Comparison of ENCODE assay signal across 24 cellular contexts in genomic region chr9:3922846-3923245, GRCh38.
DNase-seq lines count a peak whose midpoint lies in the region; ATAC-seq, FAIRE-seq and TF ChIP-seq lines count a peak whose summit lies in the region.
"Had no signal": no experiment of that assay in that cellular context is flagged by ENCODE, and none has a peak within 500 bp of the region (broad histone marks: within the 10 kb centered on the region; RNA-seq: fewer than 3 reads in every experiment).

No MANE protein-coding gene starts in this region.

- no peaks in the 10 kb centered on the region for H3K27me3 ChIP-seq in endothelial cell of umbilical vein (ENCODE audit: control insufficient read depth in 2 of 2, insufficient read depth in 2 of 2, low read length in 2 of 2)

- DNase-seq in NCI-H748 (lab: John Stamatoyannopoulos, UW; ENCODE audit: unreplicated experiment) (peak; percentile 49), NCI-H748 treated with DMSO at 0.1 percent for 48 hours (lab: John Stamatoyannopoulos, UW) (no peak), A172 (ENCODE audit: low spot score) (peak; percentile 79), NCI-H226 (peak; percentile 59), endothelial cell of umbilical vein (ENCODE audit: low read depth, low spot score) (no peak), NCI-H146 treated with DMSO at 0.1 percent for 48 hours (lab: John Stamatoyannopoulos, UW; ENCODE audit: unreplicated experiment) (no peak)
- DNase-seq: 8988T, DMS153, DND-41, H9, Karpas-422, NCI-H1105, NCI-H1694, NCI-H2029 treated with DMSO at 0.1 percent for 48 hours, NCI-H2227 treated with DMSO at 0.1 percent for 48 hours, NCI-H510A, NCI-H82, RPMI8226, SHP77 treated with DMSO at 0.1 percent for 48 hours, T-helper 1 cell had no signal

- POLR2A ChIA-PET in endothelial cell of umbilical vein (lab: Charles Lee): no interaction called here

- FAIRE-seq in endothelial cell of umbilical vein (lab: Jason Lieb, UNC): peak; percentile 26
- FAIRE-seq: GM18507 had no signal

- dilution Hi-C loops in endothelial cell of umbilical vein (cut with MboI; ENCODE audit: extremely low pct_ligation_motif_present, low sequenced_read_pairs): no loop called here

- H3K36me3 ChIP-seq in endothelial cell of umbilical vein (ENCODE audit: control insufficient read depth in 2 of 2, extremely low read depth in 1 of 2, insufficient read depth in 2 of 2, low read length in 2 of 2): no peaks in the 10 kb centered on the region

- TF ChIP-seq POLR2A in endothelial cell of umbilical vein (IDR thresholded peaks at IDR 0.05; ENCODE audit: low read depth, low read length): no peak

- H3K9me1 ChIP-seq in endothelial cell of umbilical vein (replicated peaks; ENCODE audit: control insufficient read depth, extremely low read depth, insufficient read depth, low read length): no peaks in the 10 kb centered on the region

- ATAC-seq in GM21737 (IDR thresholded peaks at IDR 0.05; ENCODE audit: unreplicated experiment) (no peak), GM18519 (IDR thresholded peaks at IDR 0.05; ENCODE audit: low FRiP score, unreplicated experiment) (no peak)
- ATAC-seq: GM23338 had no signal

- TF ChIP-seq CTCF in endothelial cell of umbilical vein (IDR thresholded peaks at IDR 0.05; ENCODE audit: extremely low read depth in 1 of 2, insufficient read depth in 1 of 2, low read depth in 1 of 2, low read length in 2 of 2): no peak

- BruUV-seq in endothelial cell of umbilical vein (replicated peaks; lab: Mats Ljungman, UMichigan): no TSS peak

- CTCF ChIA-PET in endothelial cell of umbilical vein (lab: Charles Lee): no interaction called here

- H4K20me1 ChIP-seq in endothelial cell of umbilical vein (replicated peaks; ENCODE audit: control insufficient read depth, extremely low read depth, insufficient read depth, low read length): no peaks in the 10 kb centered on the region

- no peak overlapping the region for H2AFZ ChIP-seq in endothelial cell of umbilical vein (ENCODE audit: low read depth, low read length)
- H2AFZ ChIP-seq: GM23338 had no signal

- no peak overlapping the region for H3K27ac ChIP-seq in endothelial cell of umbilical vein (ENCODE audit: insufficient read depth, low read depth, low read length)

- H3K4me3 ChIP-seq in endothelial cell of umbilical vein (replicated peaks in 1 of 3; ENCODE audit: insufficient read depth in 1 of 3, low read depth in 1 of 3, low read length in 3 of 3): no peak overlapping the region
- H3K4me3 ChIP-seq: GM23338 had no signal

- no peak overlapping the region for H3K9ac ChIP-seq in endothelial cell of umbilical vein (replicated peaks; ENCODE audit: extremely low read depth, insufficient read depth, low read length)

- H3K79me2 ChIP-seq in endothelial cell of umbilical vein (ENCODE audit: control insufficient read depth, insufficient read depth, low read length): no peaks in the 10 kb centered on the region

- no peaks in the 10 kb centered on the region for H3K4me1 ChIP-seq in endothelial cell of umbilical vein (ENCODE audit: control insufficient read depth, extremely low read depth, insufficient read depth, low read length)

- intact Hi-C loops in endothelial cell of umbilical vein (cut with micrococcal nuclease): no loop called here

- no peaks in the 10 kb centered on the region for H3K9me3 ChIP-seq in endothelial cell of umbilical vein (replicated peaks; ENCODE audit: control insufficient read depth, insufficient read depth, low read length)

- no peak overlapping the region for H3K4me2 ChIP-seq in endothelial cell of umbilical vein (ENCODE audit: insufficient read depth, low read length)
- H3K4me2 ChIP-seq: GM23338 had no signal

TF ChIP-seq in endothelial cell of umbilical vein, 7 proteins besides CTCF, POLR2A, EP300 and RAD21:
- no peak for TF ChIP-seq JUN (IDR thresholded peaks at IDR 0.05; ENCODE audit: borderline replicate concordance, insufficient read depth, insufficient read length, low read depth)
- no peak for TF ChIP-seq FOS (IDR thresholded peaks at IDR 0.05; ENCODE audit: borderline replicate concordance, insufficient read depth, low read length)
- no peak for TF ChIP-seq EZH2 (IDR thresholded peaks at IDR 0.05; ENCODE audit: borderline replicate concordance, low read depth, low read length, severe bottlenecking)
- no peak for TF ChIP-seq GATA2 (IDR thresholded peaks at IDR 0.05; ENCODE audit: insufficient read depth, insufficient read length, low read depth, low read length)
- no peak for TF ChIP-seq MAX (IDR thresholded peaks at IDR 0.05; ENCODE audit: insufficient read depth, insufficient read length)
- no peak for TF ChIP-seq POLR2AphosphoS5 (IDR thresholded peaks at IDR 0.05; ENCODE audit: insufficient read depth, low read depth, low read length)
- TF ChIP-seq MYC (IDR thresholded peaks at IDR 0.05; ENCODE audit: low read depth, low read length): no peak

Comparison
In these comparisons a context has a peak if more than half of its experiments do, and no peak if none do; other contexts are left out.
1. DNase-seq: peak in NCI-H748 (single experiment), A172 (single experiment) and NCI-H226 (single experiment); none in NCI-H748 treated with DMSO at 0.1 percent for 48 hours (single experiment), endothelial cell of umbilical vein (single experiment) and NCI-H146 treated with DMSO at 0.1 percent for 48 hours (single experiment).